ENCODE assay signal across 18 cellular contexts in genomic region chr11:70313945-70314344, GRCh38. TPM values are rescaled to one million over a fixed set of nuclear protein-coding genes. Genes with fewer than 3 reads are reported as not detected.
DNase-seq lines count a peak whose midpoint lies in the region; ATAC-seq and TF ChIP-seq lines count a peak whose summit lies in the region.
"Had no signal": no experiment of that assay in that cellular context is flagged by ENCODE, and none has a peak within 500 bp of the region (broad histone marks: within the 10 kb centered on the region; RNA-seq: fewer than 3 reads in every experiment).

No MANE protein-coding gene starts in this region.

- H3K36me3 Mint-ChIP-seq in CD14-positive monocyte: peaks cover 33 to 35% of the 10 kb centered on the region in 2 donors
- H3K36me3 Mint-ChIP-seq in activated T-helper 17 cell treated with anti-CD3 and anti-CD28 coated beads, Interleukin-2, amount 50 U/mL, for 72 hours (ENCODE audit: low read depth): peaks cover 53% of the 10 kb centered on the region
- no peaks in the 10 kb centered on the region for H3K36me3 Mint-ChIP-seq in natural killer cell treated with Interleukin-12 subunit alpha and Interleukin-12 subunit beta and Interleukin-15 and Interleukin-18, amount 100 ng/mL, for 72 hours

- DNase-seq in CD14-positive monocyte (ENCODE audit: low spot score) (no peak), KG1 (lab: John Stamatoyannopoulos, UW) (peak; percentile 50), DMS 273 (lab: John Stamatoyannopoulos, UW; ENCODE audit: unreplicated experiment) (no peak)
- DNase-seq in natural killer cell treated with Interleukin-12 subunit alpha and Interleukin-12 subunit beta and Interleukin-15 and Interleukin-18, amount 100 ng/mL, for 72 hours (ENCODE audit: low spot score): no peak
- DNase-seq: activated gamma-delta T cell treated with Interleukin-2 at 50 U/mL for 16 hours; COR-L47; kidney glomerular epithelial cell; mucosa of descending colon; NCI-H1048; NCI-H2107; NCI-H69; pancreas; stimulated activated CD4-positive, alpha-beta T cell treated with anti-CD3 and anti-CD28 coated beads, Interleukin-1b, Interleukin-23, amount 100 ng/mL, for 48 hours had no signal

- H3K4me1 Mint-ChIP-seq in CD14-positive monocyte: peaks cover 41% of the 10 kb centered on the region
- peaks cover 32% of the 10 kb centered on the region for H3K4me1 Mint-ChIP-seq in activated T-helper 17 cell treated with anti-CD3 and anti-CD28 coated beads, Interleukin-2, amount 50 U/mL, for 72 hours
- peaks cover 30 to 33% of the 10 kb centered on the region in 2 donors for H3K4me1 Mint-ChIP-seq in natural killer cell treated with Interleukin-12 subunit alpha and Interleukin-12 subunit beta and Interleukin-15 and Interleukin-18, amount 100 ng/mL, for 72 hours (ENCODE audit: low read depth in 2 of 2)

- no peak for ATAC-seq in activated T-helper 17 cell treated with anti-CD3 and anti-CD28 coated beads, Interleukin-2, amount 50 U/mL, for 72 hours (replicated peaks)
- ATAC-seq in natural killer cell treated with Interleukin-12 subunit alpha and Interleukin-12 subunit beta and Interleukin-15 and Interleukin-18, amount 100 ng/mL, for 72 hours: peak in 1 of 2 donors; percentile 66
- ATAC-seq in HG03175 (IDR thresholded peaks at IDR 0.05; ENCODE audit: unreplicated experiment): no peak
- ATAC-seq in GM18511 (IDR thresholded peaks at IDR 0.05; ENCODE audit: unreplicated experiment): no peak
- ATAC-seq in HG03442 (IDR thresholded peaks at IDR 0.05; ENCODE audit: unreplicated experiment): no peak
- ATAC-seq: mucosa of descending colon had no signal

- peak overlapping the region; percentile 86 to 97 (median 92) for H3K27ac Mint-ChIP-seq in CD14-positive monocyte
- H3K27ac Mint-ChIP-seq in activated T-helper 17 cell treated with anti-CD3 and anti-CD28 coated beads, Interleukin-2, amount 50 U/mL, for 72 hours: peak overlapping the region; percentile 48
- H3K27ac Mint-ChIP-seq in natural killer cell treated with Interleukin-12 subunit alpha and Interleukin-12 subunit beta and Interleukin-15 and Interleukin-18, amount 100 ng/mL, for 72 hours: no peak overlapping the region
- H3K27ac Mint-ChIP-seq: IgD-negative memory B cell had no signal

- peaks cover 0 to 2% (median 0%) of the 10 kb centered on the region in 7 donors for H3K9me3 Mint-ChIP-seq in CD14-positive monocyte
- no peaks in the 10 kb centered on the region for H3K9me3 Mint-ChIP-seq in activated T-helper 17 cell treated with anti-CD3 and anti-CD28 coated beads, Interleukin-2, amount 50 U/mL, for 72 hours
- H3K9me3 Mint-ChIP-seq in natural killer cell treated with Interleukin-12 subunit alpha and Interleukin-12 subunit beta and Interleukin-15 and Interleukin-18, amount 100 ng/mL, for 72 hours: no peaks in the 10 kb centered on the region
- H3K9me3 Mint-ChIP-seq: IgD-negative memory B cell had no signal

- peak overlapping the region in 1 of 2 donors; percentile 74 for H3K4me3 Mint-ChIP-seq in CD14-positive monocyte
- no peak overlapping the region for H3K4me3 Mint-ChIP-seq in activated T-helper 17 cell treated with anti-CD3 and anti-CD28 coated beads, Interleukin-2, amount 50 U/mL, for 72 hours
- H3K4me3 Mint-ChIP-seq in natural killer cell treated with Interleukin-12 subunit alpha and Interleukin-12 subunit beta and Interleukin-15 and Interleukin-18, amount 100 ng/mL, for 72 hours: peak overlapping the region; percentile 2

- peaks cover 0 to 4% (median 2%) of the 10 kb centered on the region in 3 donors for H3K27me3 Mint-ChIP-seq in CD14-positive monocyte (ENCODE audit: low read depth in 3 of 3)
- H3K27me3 Mint-ChIP-seq in activated T-helper 17 cell treated with anti-CD3 and anti-CD28 coated beads, Interleukin-2, amount 50 U/mL, for 72 hours: no peaks in the 10 kb centered on the region
- H3K27me3 Mint-ChIP-seq in natural killer cell treated with Interleukin-12 subunit alpha and Interleukin-12 subunit beta and Interleukin-15 and Interleukin-18, amount 100 ng/mL, for 72 hours: no peaks in the 10 kb centered on the region

- intact Hi-C loops in CD14-positive monocyte (cut with micrococcal nuclease): loop anchor here in 1 of 2 donors (5.0 kb wide), 2 partner anchors 42 to 112 kb away; partner anchors contain the start of genes FADD and PPFIA1

- TF ChIP-seq CTCF in CD14-positive monocyte (IDR thresholded peaks at IDR 0.05): no peak

RNA-seq across cellular contexts. Expression of gene PPFIA1, which starts 43.5 kb away (rescaled TPM):
- 10 to 100 TPM in 1 of 2 donors, 1 to 10 TPM in 1; 7.5 to 15.5 TPM for polyA plus RNA-seq in CD14-positive monocyte
- total RNA-seq in activated T-helper 17 cell treated with anti-CD3 and anti-CD28 coated beads, Interleukin-2, amount 50 U/mL, for 72 hours: 10 to 100 TPM; 34.0 to 44.5 TPM
- 10 to 100 TPM; 43.4 to 60.0 TPM for total RNA-seq in natural killer cell treated with Interleukin-12 subunit alpha and Interleukin-12 subunit beta and Interleukin-15 and Interleukin-18, amount 100 ng/mL, for 72 hours

Comparison
In these comparisons a context has a peak if more than half of its experiments do, and no peak if none do; other contexts are left out.
1. H3K27ac Mint-ChIP-seq: peak in CD14-positive monocyte (7 of 7) and activated T-helper 17 cell treated with anti-CD3 and anti-CD28 coated beads, Interleukin-2, amount 50 U/mL, for 72 hours (single experiment); none in natural killer cell treated with Interleukin-12 subunit alpha and Interleukin-12 subunit beta and Interleukin-15 and Interleukin-18, amount 100 ng/mL, for 72 hours (0 of 2).